In genomic region chr7:85512802-85513201, GRCh38 we compare ENCODE assay signal across 14 cellular contexts.
DNase-seq lines count a peak whose midpoint lies in the region; TF ChIP-seq lines count a peak whose summit lies in the region.
"Had no signal": no experiment of that assay in that cellular context is flagged by ENCODE, and none has a peak within 500 bp of the region (broad histone marks: within the 10 kb centered on the region; RNA-seq: fewer than 3 reads in every experiment).

No MANE protein-coding gene starts in this region.

- H3K9me2 ChIP-seq in neural cell (ENCODE audit: insufficient read depth, low read length): no peaks in the 10 kb centered on the region

- H3F3A ChIP-seq in neural cell (ENCODE audit: insufficient read depth, low read length, poor library complexity, severe bottlenecking): no peaks in the 10 kb centered on the region

- intact Hi-C loops in colonic mucosa (cut with DNase I): no loop called here

- TF ChIP-seq CTCF in neural cell (IDR thresholded peaks at IDR 0.05; ENCODE audit: poor library complexity, severe bottlenecking): no peak
- no peak for TF ChIP-seq CTCF in colonic mucosa (IDR thresholded peaks at IDR 0.05)

- no peak overlapping the region for H3K27ac ChIP-seq in neural cell (ENCODE audit: low read length)
- H3K27ac ChIP-seq in colonic mucosa: no peak overlapping the region
- H3K27ac ChIP-seq: C4-2B had no signal

- H3K9ac ChIP-seq in neural cell (ENCODE audit: low read length) (no peak overlapping the region), colonic mucosa (ENCODE audit: low read depth in 2 of 2, low read length in 2 of 2) (no peak overlapping the region)

- no peak for TF ChIP-seq RAD21 in Ishikawa (IDR thresholded peaks at IDR 0.05; ENCODE audit: low read depth)
- no peak for TF ChIP-seq RAD21 in neural cell (conservative IDR thresholded peaks at IDR 0.05)

- no peaks in the 10 kb centered on the region for H3K79me2 ChIP-seq in neural cell (replicated peaks; ENCODE audit: insufficient read depth, low read length)

- no peaks in the 10 kb centered on the region for H3K27me3 ChIP-seq in neural cell (ENCODE audit: insufficient read depth, low read depth, low read length)
- H3K27me3 ChIP-seq in colonic mucosa: no peaks in the 10 kb centered on the region
- H3K27me3 ChIP-seq: BE2C had no signal

- H3K4me3 ChIP-seq in neural cell (ENCODE audit: low read length) (no peak overlapping the region), colonic mucosa (no peak overlapping the region)
- H3K4me3 ChIP-seq: GM23338 had no signal

- DNase-seq in NCI-H2171 treated with DMSO at 0.1 percent for 48 hours (lab: John Stamatoyannopoulos, UW): peak; percentile 66
- DNase-seq in NCI-H2171 (lab: John Stamatoyannopoulos, UW): no peak
- peak; percentile 24 to 80 for DNase-seq in NCI-H524 (lab: John Stamatoyannopoulos, UW)
- DNase-seq in activated naive CD4-positive, alpha-beta T cell treated with anti-CD3 and anti-CD28 coated beads, Interleukin-2, amount 50 U/mL, for 16 hours: no peak
- no peak for DNase-seq in colonic mucosa
- DNase-seq: BE2C; CD4-positive, alpha-beta memory T cell; DMS79 treated with DMSO at 0.1 percent for 48 hours; EL; H7 had no signal

- H4K20me1 ChIP-seq in neural cell (ENCODE audit: insufficient read depth): no peaks in the 10 kb centered on the region

- H3K4me1 ChIP-seq in colonic mucosa: no peaks in the 10 kb centered on the region

- H3K36me3 ChIP-seq in neural cell (ENCODE audit: insufficient read depth, low read length) (no peaks in the 10 kb centered on the region), colonic mucosa (no peaks in the 10 kb centered on the region)
- H3K36me3 ChIP-seq: BE2C had no signal

- H3K9me3 ChIP-seq in neural cell (ENCODE audit: low read length) (no peaks in the 10 kb centered on the region), colonic mucosa (no peaks in the 10 kb centered on the region)
- H3K9me3 ChIP-seq: BE2C had no signal

- H3K4me2 ChIP-seq in neural cell (ENCODE audit: low read length): no peak overlapping the region
- H3K4me2 ChIP-seq: GM23338 had no signal

- H2AFZ ChIP-seq in neural cell (ENCODE audit: low read depth, low read length): no peak overlapping the region
- H2AFZ ChIP-seq: GM23338 had no signal

- TF ChIP-seq EP300 in Ishikawa (IDR thresholded peaks at IDR 0.05; ENCODE audit: borderline replicate concordance) (no peak), neural cell (conservative IDR thresholded peaks at IDR 0.05; ENCODE audit: poor library complexity, severe bottlenecking) (no peak)

TF ChIP-seq in Ishikawa, 13 proteins besides CTCF, POLR2A, EP300 and RAD21:
- no peak for TF ChIP-seq ZBTB7A (IDR thresholded peaks at IDR 0.05; ENCODE audit: low read depth)
- 0 out of 2 replicates have a peak, but pooled peaks have one; percentile 15 for TF ChIP-seq TEAD4 (IDR thresholded peaks at IDR 0.05)
- TF ChIP-seq, protein P1, sequence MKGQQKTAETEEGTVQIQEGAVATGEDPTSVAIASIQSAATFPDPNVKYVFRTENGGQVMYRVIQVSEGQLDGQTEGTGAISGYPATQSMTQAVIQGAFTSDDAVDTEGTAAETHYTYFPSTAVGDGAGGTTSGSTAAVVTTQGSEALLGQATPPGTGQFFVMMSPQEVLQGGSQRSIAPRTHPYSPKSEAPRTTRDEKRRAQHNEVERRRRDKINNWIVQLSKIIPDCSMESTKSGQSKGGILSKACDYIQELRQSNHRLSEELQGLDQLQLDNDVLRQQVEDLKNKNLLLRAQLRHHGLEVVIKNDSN (IDR thresholded peaks at IDR 0.05): no peak
- TF ChIP-seq CREB1 (IDR thresholded peaks at IDR 0.05; ENCODE audit: low read depth): no peak
- no peak for TF ChIP-seq FOXM1 (IDR thresholded peaks at IDR 0.05; ENCODE audit: borderline replicate concordance, low read depth)
- no peak for TF ChIP-seq TAF1 (IDR thresholded peaks at IDR 0.05; ENCODE audit: low read depth)

TF ChIP-seq in neural cell, 6 proteins besides CTCF, POLR2A, EP300 and RAD21:
- TF ChIP-seq MXI1 (conservative IDR thresholded peaks at IDR 0.05; ENCODE audit: poor library complexity, severe bottlenecking): no peak
- peak; percentile 24 for TF ChIP-seq POLR2AphosphoS5 (IDR thresholded peaks at IDR 0.05)

Comparison
In these comparisons a context has a peak if more than half of its experiments do, and no peak if none do; other contexts are left out.
1. DNase-seq: peak in NCI-H2171 treated with DMSO at 0.1 percent for 48 hours (single experiment) and NCI-H524 (2 of 2); none in NCI-H2171 (single experiment), activated naive CD4-positive, alpha-beta T cell treated with anti-CD3 and anti-CD28 coated beads, Interleukin-2, amount 50 U/mL, for 16 hours (single experiment) and colonic mucosa (single experiment).